In the genomic region with DNA sequence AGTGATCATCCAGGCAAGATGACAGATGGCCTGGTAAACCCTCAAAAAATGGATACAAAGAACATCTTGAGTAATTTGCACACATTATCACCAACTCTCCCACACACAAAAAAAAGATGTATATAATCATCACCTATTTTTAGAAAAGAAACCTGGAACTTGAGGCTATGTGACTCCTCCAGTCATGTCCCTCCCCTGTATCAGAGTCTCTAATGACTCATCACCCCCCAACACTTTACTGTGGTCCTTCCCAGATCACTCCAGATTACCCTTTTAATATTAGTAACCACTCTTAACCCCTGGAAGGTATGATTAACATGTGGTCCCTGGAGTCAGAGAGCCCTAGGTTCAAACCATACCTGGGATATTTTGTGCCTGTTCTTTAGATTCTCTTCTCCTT, we compare ENCODE assay signal across 14 cellular contexts.
DNase-seq lines count a peak whose midpoint lies in the region; ATAC-seq lines count a peak whose summit lies in the region.
"Had no signal": no experiment of that assay in that cellular context is flagged by ENCODE, and none has a peak within 500 bp of the region (broad histone marks: within the 10 kb centered on the region; RNA-seq: fewer than 3 reads in every experiment).

No MANE protein-coding gene starts in this region.

- CTCF ChIA-PET in activated naive CD4-positive, alpha-beta T cell treated with anti-CD3 and anti-CD28 coated beads, Interleukin-2, amount 10 ng/mL, durations not matched to agents 7 days and 5 days (lab: Charles Lee) = interaction anchor here (0.7 kb wide), 1 partner anchor 613 kb away, joined by 3 read pairs; no protein-coding TSS in a partner anchor

- peak; percentile 48 for ATAC-seq in stimulated activated effector memory CD8-positive, alpha-beta T cell treated with anti-CD3 and anti-CD28 coated beads, Interleukin-12 subunit alpha, Interleukin-12 subunit beta, amount 100 ng/mL, for 72 hours
- no peak for ATAC-seq in GM19397 (IDR thresholded peaks at IDR 0.05; ENCODE audit: unreplicated experiment)

- H3K9ac ChIP-seq in GM23248 = no peak overlapping the region
- H3K9ac ChIP-seq: BLaER1 had no signal

- H3K4me1 ChIP-seq in GM23248 (ENCODE audit: insufficient read depth) = no peaks in the 10 kb centered on the region
- H3K4me1 ChIP-seq: BLaER1, Caco-2 had no signal

- H3K4me2 ChIP-seq in GM23248 (ENCODE audit: unreplicated experiment) = no peak overlapping the region
- H3K4me2 ChIP-seq: BLaER1 had no signal

- H3K9me2 ChIP-seq in GM23248 (ENCODE audit: insufficient read depth) = no peaks in the 10 kb centered on the region

- no peaks in the 10 kb centered on the region for H3F3A ChIP-seq in GM23248 (ENCODE audit: insufficient read depth)

- peaks cover 9% of the 10 kb centered on the region for H3K9me3 Mint-ChIP-seq in activated naive CD4-positive, alpha-beta T cell treated with anti-CD3 and anti-CD28 coated beads, Interleukin-2, amount 50 U/mL, for 24 hours
- H3K9me3 Mint-ChIP-seq in activated naive CD4-positive, alpha-beta T cell treated with anti-CD3 and anti-CD28 coated beads, Interleukin-2, amount 10 ng/mL, durations not matched to agents 7 days and 5 days = peaks cover 40% of the 10 kb centered on the region
- peaks cover 24% of the 10 kb centered on the region for H3K9me3 Mint-ChIP-seq in stimulated activated effector memory CD8-positive, alpha-beta T cell treated with anti-CD3 and anti-CD28 coated beads, Interleukin-12 subunit alpha, Interleukin-12 subunit beta, amount 100 ng/mL, for 72 hours

- H3K27ac Mint-ChIP-seq in activated naive CD4-positive, alpha-beta T cell treated with anti-CD3 and anti-CD28 coated beads, Interleukin-2, amount 50 U/mL, for 24 hours = peak overlapping the region; percentile 71
- no peak overlapping the region for H3K27ac Mint-ChIP-seq in activated naive CD4-positive, alpha-beta T cell treated with anti-CD3 and anti-CD28 coated beads, Interleukin-2, amount 10 ng/mL, durations not matched to agents 7 days and 5 days
- H3K27ac Mint-ChIP-seq in stimulated activated effector memory CD8-positive, alpha-beta T cell treated with anti-CD3 and anti-CD28 coated beads, Interleukin-12 subunit alpha, Interleukin-12 subunit beta, amount 100 ng/mL, for 72 hours = no peak overlapping the region
- H3K27ac Mint-ChIP-seq: CD8-positive, alpha-beta memory T cell; HFFc6 had no signal

- H3K4me1 Mint-ChIP-seq in activated naive CD4-positive, alpha-beta T cell treated with anti-CD3 and anti-CD28 coated beads, Interleukin-2, amount 50 U/mL, for 24 hours = peaks cover 19% of the 10 kb centered on the region
- H3K4me1 Mint-ChIP-seq in activated naive CD4-positive, alpha-beta T cell treated with anti-CD3 and anti-CD28 coated beads, Interleukin-2, amount 10 ng/mL, durations not matched to agents 7 days and 5 days = no peaks in the 10 kb centered on the region
- no peaks in the 10 kb centered on the region for H3K4me1 Mint-ChIP-seq in stimulated activated effector memory CD8-positive, alpha-beta T cell treated with anti-CD3 and anti-CD28 coated beads, Interleukin-12 subunit alpha, Interleukin-12 subunit beta, amount 100 ng/mL, for 72 hours
- H3K4me1 Mint-ChIP-seq: CD8-positive, alpha-beta memory T cell had no signal

- in situ Hi-C loops in GM23248 (cut with MboI) = no loop called here

- H3K27me3 Mint-ChIP-seq in activated naive CD4-positive, alpha-beta T cell treated with anti-CD3 and anti-CD28 coated beads, Interleukin-2, amount 50 U/mL, for 24 hours = no peaks in the 10 kb centered on the region
- no peaks in the 10 kb centered on the region for H3K27me3 Mint-ChIP-seq in activated naive CD4-positive, alpha-beta T cell treated with anti-CD3 and anti-CD28 coated beads, Interleukin-2, amount 10 ng/mL, durations not matched to agents 7 days and 5 days

- no peaks in the 10 kb centered on the region for H3K36me3 ChIP-seq in GM23248 (ENCODE audit: low read depth)
- H3K36me3 ChIP-seq: BLaER1 had no signal

- H3K27me3 ChIP-seq in GM23248 (replicated peaks; ENCODE audit: insufficient read depth) = no peaks in the 10 kb centered on the region
- H3K27me3 ChIP-seq: BLaER1 had no signal

- DNase-seq in activated naive CD4-positive, alpha-beta T cell treated with anti-CD3 and anti-CD28 coated beads, Interleukin-2, amount 10 ng/mL, durations not matched to agents 7 days and 5 days = no peak
- peak; percentile 12 for DNase-seq in GM23248
- peak; percentile 24 for DNase-seq in NCI-H2171 (lab: John Stamatoyannopoulos, UW)
- DNase-seq in stimulated activated effector memory CD8-positive, alpha-beta T cell treated with anti-CD3 and anti-CD28 coated beads, Interleukin-12 subunit alpha, Interleukin-12 subunit beta, amount 100 ng/mL, for 72 hours (ENCODE audit: low spot score in 2 of 2) = no peak
- DNase-seq in nucleus accumbens (lab: John Stamatoyannopoulos, UW) = no peak
- DNase-seq: AML-193; Caco-2; CD8-positive, alpha-beta memory T cell; GF-D8; HCEC 1CT; HFFc6 had no signal

- H4K20me1 ChIP-seq in GM23248 (ENCODE audit: insufficient read depth) = no peaks in the 10 kb centered on the region
- H4K20me1 ChIP-seq: BLaER1 had no signal

- H2AFZ ChIP-seq in GM23248 = no peak overlapping the region

- H3K4me3 ChIP-seq in GM23248 = no peak overlapping the region
- H3K4me3 ChIP-seq: BLaER1 had no signal

- peaks cover 60% of the 10 kb centered on the region for H3K36me3 Mint-ChIP-seq in activated naive CD4-positive, alpha-beta T cell treated with anti-CD3 and anti-CD28 coated beads, Interleukin-2, amount 50 U/mL, for 24 hours
- H3K36me3 Mint-ChIP-seq in activated naive CD4-positive, alpha-beta T cell treated with anti-CD3 and anti-CD28 coated beads, Interleukin-2, amount 10 ng/mL, durations not matched to agents 7 days and 5 days = peaks cover 5% of the 10 kb centered on the region
- H3K36me3 Mint-ChIP-seq in stimulated activated effector memory CD8-positive, alpha-beta T cell treated with anti-CD3 and anti-CD28 coated beads, Interleukin-12 subunit alpha, Interleukin-12 subunit beta, amount 100 ng/mL, for 72 hours = no peaks in the 10 kb centered on the region

- H3K79me2 ChIP-seq in GM23248 (ENCODE audit: insufficient read depth) = no peaks in the 10 kb centered on the region

- no peak overlapping the region for H3K4me3 Mint-ChIP-seq in activated naive CD4-positive, alpha-beta T cell treated with anti-CD3 and anti-CD28 coated beads, Interleukin-2, amount 50 U/mL, for 24 hours
- H3K4me3 Mint-ChIP-seq in activated naive CD4-positive, alpha-beta T cell treated with anti-CD3 and anti-CD28 coated beads, Interleukin-2, amount 10 ng/mL, durations not matched to agents 7 days and 5 days = no peak overlapping the region
- H3K4me3 Mint-ChIP-seq in stimulated activated effector memory CD8-positive, alpha-beta T cell treated with anti-CD3 and anti-CD28 coated beads, Interleukin-12 subunit alpha, Interleukin-12 subunit beta, amount 100 ng/mL, for 72 hours = no peak overlapping the region
- H3K4me3 Mint-ChIP-seq: CD8-positive, alpha-beta memory T cell; HFFc6 had no signal

- no peak overlapping the region for H3K27ac ChIP-seq in GM23248
- H3K27ac ChIP-seq: BLaER1 had no signal

- H3K9me3 ChIP-seq in GM23248 (ENCODE audit: low read depth) = no peaks in the 10 kb centered on the region

Comparison
In these comparisons a context has a peak if more than half of its experiments do, and no peak if none do; other contexts are left out.
1. DNase-seq: peak in GM23248 (single experiment) and NCI-H2171 (single experiment); none in activated naive CD4-positive, alpha-beta T cell treated with anti-CD3 and anti-CD28 coated beads, Interleukin-2, amount 10 ng/mL, durations not matched to agents 7 days and 5 days (single experiment), stimulated activated effector memory CD8-positive, alpha-beta T cell treated with anti-CD3 and anti-CD28 coated beads, Interleukin-12 subunit alpha, Interleukin-12 subunit beta, amount 100 ng/mL, for 72 hours (0 of 2) and nucleus accumbens (0 of 56).